1 cellular context compared by ENCODE assay signal in the genomic region with DNA sequence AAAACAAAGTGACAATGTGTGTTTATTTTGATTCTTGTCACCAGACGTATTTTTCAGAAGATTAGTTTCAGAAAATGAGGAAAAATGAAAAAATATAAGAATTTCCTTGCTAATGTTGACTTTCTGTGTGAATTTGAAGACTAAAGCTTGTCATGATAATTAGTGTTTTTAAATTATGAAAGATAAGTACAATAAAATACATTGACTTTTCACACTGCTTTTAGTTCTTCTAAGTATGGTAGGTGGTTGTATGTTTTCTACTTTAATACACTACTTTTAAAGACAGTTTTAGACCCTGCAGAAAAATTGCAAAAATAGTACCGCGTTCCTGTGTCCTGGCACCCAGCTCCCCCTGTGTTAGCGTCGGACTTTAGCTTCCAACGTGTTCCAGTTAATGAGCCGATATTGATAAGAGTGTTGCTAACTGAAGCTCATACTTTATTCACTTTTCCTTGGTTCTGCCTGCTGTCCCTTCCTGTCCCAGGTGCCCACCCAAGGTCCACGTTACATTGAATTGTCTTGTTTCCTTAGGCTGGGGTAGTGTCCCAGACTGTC.
A peak's percentile ranks its signal among the peaks of the same experiment; 100 is the strongest.
TF ChIP-seq lines count a peak whose summit lies in the region.

No MANE protein-coding gene starts in this region.

TF ChIP-seq in HepG2, 621 proteins besides CTCF, POLR2A, EP300 and RAD21 (continues in another document):
- TF ChIP-seq, protein P1, sequence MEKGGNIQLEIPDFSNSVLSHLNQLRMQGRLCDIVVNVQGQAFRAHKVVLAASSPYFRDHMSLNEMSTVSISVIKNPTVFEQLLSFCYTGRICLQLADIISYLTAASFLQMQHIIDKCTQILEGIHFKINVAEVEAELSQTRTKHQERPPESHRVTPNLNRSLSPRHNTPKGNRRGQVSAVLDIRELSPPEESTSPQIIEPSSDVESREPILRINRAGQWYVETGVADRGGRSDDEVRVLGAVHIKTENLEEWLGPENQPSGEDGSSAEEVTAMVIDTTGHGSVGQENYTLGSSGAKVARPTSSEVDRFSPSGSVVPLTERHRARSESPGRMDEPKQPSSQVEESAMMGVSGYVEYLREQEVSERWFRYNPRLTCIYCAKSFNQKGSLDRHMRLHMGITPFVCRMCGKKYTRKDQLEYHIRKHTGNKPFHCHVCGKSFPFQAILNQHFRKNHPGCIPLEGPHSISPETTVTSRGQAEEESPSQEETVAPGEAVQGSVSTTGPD (CRISPR knock-in tag; IDR thresholded peaks at IDR 0.05), result 0 out of 2 replicates have a peak, but pooled peaks have one; percentile 27
- TF ChIP-seq ZBTB8A (CRISPR knock-in tag; IDR thresholded peaks at IDR 0.05; ENCODE audit: borderline replicate concordance, low read depth), result no peak
- TF ChIP-seq NCOA1 (CRISPR knock-in tag; IDR thresholded peaks at IDR 0.05), result no peak
- TF ChIP-seq FOXA1 (IDR thresholded peaks at IDR 0.05), result no peak
- TF ChIP-seq FOXA1 (CRISPR knock-in tag; IDR thresholded peaks at IDR 0.05), result no peak
- TF ChIP-seq SOX6 (IDR thresholded peaks at IDR 0.05), result no peak
- TF ChIP-seq SOX6 (CRISPR knock-in tag; IDR thresholded peaks at IDR 0.05), result 0 out of 2 replicates have a peak, but pooled peaks have one; percentile 4
- TF ChIP-seq CREM (IDR thresholded peaks at IDR 0.05), result 0 out of 2 replicates have a peak, but pooled peaks have one; percentile 17
- no peak for TF ChIP-seq CREM (CRISPR knock-in tag; IDR thresholded peaks at IDR 0.05)
- TF ChIP-seq KDM4B (CRISPR knock-in tag; IDR thresholded peaks at IDR 0.05), result no peak
- no peak for TF ChIP-seq DMAP1 (CRISPR knock-in tag; IDR thresholded peaks at IDR 0.05)
- TF ChIP-seq BHLHE40 (IDR thresholded peaks at IDR 0.05; ENCODE audit: low read length), result no peak
- TF ChIP-seq SAFB2 (CRISPR knock-in tag; IDR thresholded peaks at IDR 0.05; ENCODE audit: borderline replicate concordance, low read depth), result no peak
- no peak for TF ChIP-seq POLR2AphosphoS5 (IDR thresholded peaks at IDR 0.05; ENCODE audit: low read depth, low read length)
- no peak for TF ChIP-seq NFE2 (CRISPR knock-in tag; IDR thresholded peaks at IDR 0.05)
- TF ChIP-seq ETV6 (CRISPR knock-in tag; conservative IDR thresholded peaks at IDR 0.05), result no peak
- TF ChIP-seq ZNF260 (CRISPR knock-in tag; IDR thresholded peaks at IDR 0.05; ENCODE audit: borderline replicate concordance, low read depth), result no peak
- TF ChIP-seq ZNF629 (CRISPR knock-in tag; conservative IDR thresholded peaks at IDR 0.05), result no peak
- TF ChIP-seq, protein P2, sequence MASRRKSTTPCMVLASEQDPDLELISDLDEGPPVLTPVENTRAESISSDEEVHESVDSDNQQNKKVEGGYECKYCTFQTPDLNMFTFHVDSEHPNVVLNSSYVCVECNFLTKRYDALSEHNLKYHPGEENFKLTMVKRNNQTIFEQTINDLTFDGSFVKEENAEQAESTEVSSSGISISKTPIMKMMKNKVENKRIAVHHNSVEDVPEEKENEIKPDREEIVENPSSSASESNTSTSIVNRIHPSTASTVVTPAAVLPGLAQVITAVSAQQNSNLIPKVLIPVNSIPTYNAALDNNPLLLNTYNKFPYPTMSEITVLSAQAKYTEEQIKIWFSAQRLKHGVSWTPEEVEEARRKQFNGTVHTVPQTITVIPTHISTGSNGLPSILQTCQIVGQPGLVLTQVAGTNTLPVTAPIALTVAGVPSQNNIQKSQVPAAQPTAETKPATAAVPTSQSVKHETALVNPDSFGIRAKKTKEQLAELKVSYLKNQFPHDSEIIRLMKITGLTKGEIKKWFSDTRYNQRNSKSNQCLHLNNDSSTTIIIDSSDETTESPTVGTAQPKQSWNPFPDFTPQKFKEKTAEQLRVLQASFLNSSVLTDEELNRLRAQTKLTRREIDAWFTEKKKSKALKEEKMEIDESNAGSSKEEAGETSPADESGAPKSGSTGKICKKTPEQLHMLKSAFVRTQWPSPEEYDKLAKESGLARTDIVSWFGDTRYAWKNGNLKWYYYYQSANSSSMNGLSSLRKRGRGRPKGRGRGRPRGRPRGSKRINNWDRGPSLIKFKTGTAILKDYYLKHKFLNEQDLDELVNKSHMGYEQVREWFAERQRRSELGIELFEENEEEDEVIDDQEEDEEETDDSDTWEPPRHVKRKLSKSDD (CRISPR knock-in tag; IDR thresholded peaks at IDR 0.05; ENCODE audit: low read depth), result no peak
- no peak for TF ChIP-seq RCOR2 (CRISPR knock-in tag; IDR thresholded peaks at IDR 0.05)
- no peak for TF ChIP-seq NONO (IDR thresholded peaks at IDR 0.05)
- TF ChIP-seq NONO (CRISPR knock-in tag; conservative IDR thresholded peaks at IDR 0.05), result no peak
- no peak for TF ChIP-seq MXI1 (IDR thresholded peaks at IDR 0.05; ENCODE audit: borderline replicate concordance, low read depth, low read length)
- no peak for TF ChIP-seq LCORL (IDR thresholded peaks at IDR 0.05)
- TF ChIP-seq LCORL (CRISPR knock-in tag; IDR thresholded peaks at IDR 0.05), result peak; percentile 5; the same call in 1 of the 2 replicates
- TF ChIP-seq, protein P3, sequence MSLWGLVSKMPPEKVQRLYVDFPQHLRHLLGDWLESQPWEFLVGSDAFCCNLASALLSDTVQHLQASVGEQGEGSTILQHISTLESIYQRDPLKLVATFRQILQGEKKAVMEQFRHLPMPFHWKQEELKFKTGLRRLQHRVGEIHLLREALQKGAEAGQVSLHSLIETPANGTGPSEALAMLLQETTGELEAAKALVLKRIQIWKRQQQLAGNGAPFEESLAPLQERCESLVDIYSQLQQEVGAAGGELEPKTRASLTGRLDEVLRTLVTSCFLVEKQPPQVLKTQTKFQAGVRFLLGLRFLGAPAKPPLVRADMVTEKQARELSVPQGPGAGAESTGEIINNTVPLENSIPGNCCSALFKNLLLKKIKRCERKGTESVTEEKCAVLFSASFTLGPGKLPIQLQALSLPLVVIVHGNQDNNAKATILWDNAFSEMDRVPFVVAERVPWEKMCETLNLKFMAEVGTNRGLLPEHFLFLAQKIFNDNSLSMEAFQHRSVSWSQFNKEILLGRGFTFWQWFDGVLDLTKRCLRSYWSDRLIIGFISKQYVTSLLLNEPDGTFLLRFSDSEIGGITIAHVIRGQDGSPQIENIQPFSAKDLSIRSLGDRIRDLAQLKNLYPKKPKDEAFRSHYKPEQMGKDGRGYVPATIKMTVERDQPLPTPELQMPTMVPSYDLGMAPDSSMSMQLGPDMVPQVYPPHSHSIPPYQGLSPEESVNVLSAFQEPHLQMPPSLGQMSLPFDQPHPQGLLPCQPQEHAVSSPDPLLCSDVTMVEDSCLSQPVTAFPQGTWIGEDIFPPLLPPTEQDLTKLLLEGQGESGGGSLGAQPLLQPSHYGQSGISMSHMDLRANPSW (CRISPR knock-in tag; IDR thresholded peaks at IDR 0.05; ENCODE audit: borderline replicate concordance), result no peak
- TF ChIP-seq, protein P4, sequence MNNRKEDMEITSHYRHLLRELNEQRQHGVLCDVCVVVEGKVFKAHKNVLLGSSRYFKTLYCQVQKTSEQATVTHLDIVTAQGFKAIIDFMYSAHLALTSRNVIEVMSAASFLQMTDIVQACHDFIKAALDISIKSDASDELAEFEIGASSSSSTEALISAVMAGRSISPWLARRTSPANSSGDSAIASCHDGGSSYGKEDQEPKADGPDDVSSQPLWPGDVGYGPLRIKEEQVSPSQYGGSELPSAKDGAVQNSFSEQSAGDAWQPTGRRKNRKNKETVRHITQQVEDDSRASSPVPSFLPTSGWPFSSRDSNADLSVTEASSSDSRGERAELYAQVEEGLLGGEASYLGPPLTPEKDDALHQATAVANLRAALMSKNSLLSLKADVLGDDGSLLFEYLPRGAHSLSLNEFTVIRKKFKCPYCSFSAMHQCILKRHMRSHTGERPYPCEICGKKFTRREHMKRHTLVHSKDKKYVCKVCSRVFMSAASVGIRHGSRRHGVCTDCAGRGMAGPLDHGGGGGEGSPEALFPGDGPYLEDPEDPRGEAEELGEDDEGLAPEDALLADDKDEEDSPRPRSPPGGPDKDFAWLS (CRISPR knock-in tag; IDR thresholded peaks at IDR 0.05; ENCODE audit: borderline replicate concordance), result 0 out of 2 replicates have a peak, but pooled peaks have one; percentile 9
- TF ChIP-seq DR1 (CRISPR knock-in tag; IDR thresholded peaks at IDR 0.05), result no peak
- TF ChIP-seq TAF1 (CRISPR knock-in tag; IDR thresholded peaks at IDR 0.05), result no peak
- TF ChIP-seq, protein P5, sequence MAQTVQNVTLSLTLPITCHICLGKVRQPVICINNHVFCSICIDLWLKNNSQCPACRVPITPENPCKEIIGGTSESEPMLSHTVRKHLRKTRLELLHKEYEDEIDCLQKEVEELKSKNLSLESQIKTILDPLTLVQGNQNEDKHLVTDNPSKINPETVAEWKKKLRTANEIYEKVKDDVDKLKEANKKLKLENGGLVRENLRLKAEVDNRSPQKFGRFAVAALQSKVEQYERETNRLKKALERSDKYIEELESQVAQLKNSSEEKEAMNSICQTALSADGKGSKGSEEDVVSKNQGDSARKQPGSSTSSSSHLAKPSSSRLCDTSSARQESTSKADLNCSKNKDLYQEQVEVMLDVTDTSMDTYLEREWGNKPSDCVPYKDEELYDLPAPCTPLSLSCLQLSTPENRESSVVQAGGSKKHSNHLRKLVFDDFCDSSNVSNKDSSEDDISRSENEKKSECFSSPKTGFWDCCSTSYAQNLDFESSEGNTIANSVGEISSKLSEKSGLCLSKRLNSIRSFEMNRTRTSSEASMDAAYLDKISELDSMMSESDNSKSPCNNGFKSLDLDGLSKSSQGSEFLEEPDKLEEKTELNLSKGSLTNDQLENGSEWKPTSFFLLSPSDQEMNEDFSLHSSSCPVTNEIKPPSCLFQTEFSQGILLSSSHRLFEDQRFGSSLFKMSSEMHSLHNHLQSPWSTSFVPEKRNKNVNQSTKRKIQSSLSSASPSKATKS (CRISPR knock-in tag; IDR thresholded peaks at IDR 0.05), result no peak
- no peak for TF ChIP-seq JUNB (CRISPR knock-in tag; IDR thresholded peaks at IDR 0.05; ENCODE audit: borderline replicate concordance)
- TF ChIP-seq, protein P6, sequence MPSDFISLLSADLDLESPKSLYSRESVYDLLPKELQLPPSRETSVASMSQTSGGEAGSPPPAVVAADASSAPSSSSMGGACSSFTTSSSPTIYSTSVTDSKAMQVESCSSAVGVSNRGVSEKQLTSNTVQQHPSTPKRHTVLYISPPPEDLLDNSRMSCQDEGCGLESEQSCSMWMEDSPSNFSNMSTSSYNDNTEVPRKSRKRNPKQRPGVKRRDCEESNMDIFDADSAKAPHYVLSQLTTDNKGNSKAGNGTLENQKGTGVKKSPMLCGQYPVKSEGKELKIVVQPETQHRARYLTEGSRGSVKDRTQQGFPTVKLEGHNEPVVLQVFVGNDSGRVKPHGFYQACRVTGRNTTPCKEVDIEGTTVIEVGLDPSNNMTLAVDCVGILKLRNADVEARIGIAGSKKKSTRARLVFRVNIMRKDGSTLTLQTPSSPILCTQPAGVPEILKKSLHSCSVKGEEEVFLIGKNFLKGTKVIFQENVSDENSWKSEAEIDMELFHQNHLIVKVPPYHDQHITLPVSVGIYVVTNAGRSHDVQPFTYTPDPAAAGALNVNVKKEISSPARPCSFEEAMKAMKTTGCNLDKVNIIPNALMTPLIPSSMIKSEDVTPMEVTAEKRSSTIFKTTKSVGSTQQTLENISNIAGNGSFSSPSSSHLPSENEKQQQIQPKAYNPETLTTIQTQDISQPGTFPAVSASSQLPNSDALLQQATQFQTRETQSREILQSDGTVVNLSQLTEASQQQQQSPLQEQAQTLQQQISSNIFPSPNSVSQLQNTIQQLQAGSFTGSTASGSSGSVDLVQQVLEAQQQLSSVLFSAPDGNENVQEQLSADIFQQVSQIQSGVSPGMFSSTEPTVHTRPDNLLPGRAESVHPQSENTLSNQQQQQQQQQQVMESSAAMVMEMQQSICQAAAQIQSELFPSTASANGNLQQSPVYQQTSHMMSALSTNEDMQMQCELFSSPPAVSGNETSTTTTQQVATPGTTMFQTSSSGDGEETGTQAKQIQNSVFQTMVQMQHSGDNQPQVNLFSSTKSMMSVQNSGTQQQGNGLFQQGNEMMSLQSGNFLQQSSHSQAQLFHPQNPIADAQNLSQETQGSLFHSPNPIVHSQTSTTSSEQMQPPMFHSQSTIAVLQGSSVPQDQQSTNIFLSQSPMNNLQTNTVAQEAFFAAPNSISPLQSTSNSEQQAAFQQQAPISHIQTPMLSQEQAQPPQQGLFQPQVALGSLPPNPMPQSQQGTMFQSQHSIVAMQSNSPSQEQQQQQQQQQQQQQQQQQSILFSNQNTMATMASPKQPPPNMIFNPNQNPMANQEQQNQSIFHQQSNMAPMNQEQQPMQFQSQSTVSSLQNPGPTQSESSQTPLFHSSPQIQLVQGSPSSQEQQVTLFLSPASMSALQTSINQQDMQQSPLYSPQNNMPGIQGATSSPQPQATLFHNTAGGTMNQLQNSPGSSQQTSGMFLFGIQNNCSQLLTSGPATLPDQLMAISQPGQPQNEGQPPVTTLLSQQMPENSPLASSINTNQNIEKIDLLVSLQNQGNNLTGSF (CRISPR knock-in tag; IDR thresholded peaks at IDR 0.05), result no peak
- TF ChIP-seq, protein P7, sequence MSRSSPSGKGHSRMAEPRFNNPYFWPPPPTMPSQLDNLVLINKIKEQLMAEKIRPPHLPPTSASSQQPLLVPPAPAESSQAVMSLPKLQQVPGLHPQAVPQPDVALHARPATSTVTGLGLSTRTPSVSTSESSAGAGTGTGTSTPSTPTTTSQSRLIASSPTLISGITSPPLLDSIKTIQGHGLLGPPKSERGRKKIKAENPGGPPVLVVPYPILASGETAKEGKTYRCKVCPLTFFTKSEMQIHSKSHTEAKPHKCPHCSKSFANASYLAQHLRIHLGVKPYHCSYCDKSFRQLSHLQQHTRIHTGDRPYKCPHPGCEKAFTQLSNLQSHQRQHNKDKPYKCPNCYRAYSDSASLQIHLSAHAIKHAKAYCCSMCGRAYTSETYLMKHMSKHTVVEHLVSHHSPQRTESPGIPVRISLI (CRISPR knock-in tag; IDR thresholded peaks at IDR 0.05; ENCODE audit: borderline replicate concordance), result no peak
- TF ChIP-seq CHD2 (IDR thresholded peaks at IDR 0.05; ENCODE audit: low read depth, low read length), result no peak
- TF ChIP-seq, protein P8, sequence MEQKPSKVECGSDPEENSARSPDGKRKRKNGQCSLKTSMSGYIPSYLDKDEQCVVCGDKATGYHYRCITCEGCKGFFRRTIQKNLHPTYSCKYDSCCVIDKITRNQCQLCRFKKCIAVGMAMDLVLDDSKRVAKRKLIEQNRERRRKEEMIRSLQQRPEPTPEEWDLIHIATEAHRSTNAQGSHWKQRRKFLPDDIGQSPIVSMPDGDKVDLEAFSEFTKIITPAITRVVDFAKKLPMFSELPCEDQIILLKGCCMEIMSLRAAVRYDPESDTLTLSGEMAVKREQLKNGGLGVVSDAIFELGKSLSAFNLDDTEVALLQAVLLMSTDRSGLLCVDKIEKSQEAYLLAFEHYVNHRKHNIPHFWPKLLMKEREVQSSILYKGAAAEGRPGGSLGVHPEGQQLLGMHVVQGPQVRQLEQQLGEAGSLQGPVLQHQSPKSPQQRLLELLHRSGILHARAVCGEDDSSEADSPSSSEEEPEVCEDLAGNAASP (CRISPR knock-in tag; IDR thresholded peaks at IDR 0.05; ENCODE audit: borderline replicate concordance), result no peak
- no peak for TF ChIP-seq CCAR2 (optimal IDR thresholded peaks at IDR 0.05; ENCODE audit: low read depth, low read length)
- TF ChIP-seq ZNF124 (CRISPR knock-in tag; IDR thresholded peaks at IDR 0.05), result no peak
- TF ChIP-seq KDM5A (IDR thresholded peaks at IDR 0.05; ENCODE audit: borderline replicate concordance, low read length), result peak; percentile 54; the same call in 1 of the 2 replicates
- no peak for TF ChIP-seq RAD51 (IDR thresholded peaks at IDR 0.05; ENCODE audit: borderline replicate concordance)
- TF ChIP-seq CREB1 (IDR thresholded peaks at IDR 0.05), result no peak
- no peak for TF ChIP-seq CREB1 (CRISPR knock-in tag; IDR thresholded peaks at IDR 0.05)
- no peak for TF ChIP-seq REXO4 (CRISPR knock-in tag; IDR thresholded peaks at IDR 0.05; ENCODE audit: borderline replicate concordance)
- TF ChIP-seq ZEB1 (IDR thresholded peaks at IDR 0.05; ENCODE audit: insufficient replicate concordance, low read depth), result peak; percentile 36
- no peak for TF ChIP-seq CBX2 (IDR thresholded peaks at IDR 0.05; ENCODE audit: low read depth, low read length)
- no peak for TF ChIP-seq CBX2 (CRISPR knock-in tag; IDR thresholded peaks at IDR 0.05; ENCODE audit: low read depth)
- TF ChIP-seq NBN (conservative IDR thresholded peaks at IDR 0.05), result no peak
- no peak for TF ChIP-seq IKZF4 (CRISPR knock-in tag; IDR thresholded peaks at IDR 0.05; ENCODE audit: borderline replicate concordance, low read depth, not compliant biosample characterization)
